In genomic region chr11:82731691-82732277, GRCh38 we compare ENCODE assay signal across 21 cellular contexts. TPM values are rescaled to one million over a fixed set of nuclear protein-coding genes. Genes with fewer than 3 reads are reported as not detected.
DNase-seq lines count a peak whose midpoint lies in the region; ATAC-seq and TF ChIP-seq lines count a peak whose summit lies in the region.
"Had no signal": no experiment of that assay in that cellular context is flagged by ENCODE, and none has a peak within 500 bp of the region (broad histone marks: within the 10 kb centered on the region; RNA-seq: fewer than 3 reads in every experiment).

No MANE protein-coding gene starts in this region.

- 17% methylated on average over 10 of the region's 11 CpGs for WGBS in HUES64
- WGBS in endodermal cell (ENCODE audit: insufficient coverage in 1 of 2, insufficient read length in 1 of 2), 2 experiments: 23 to 27% methylated on average over 6 to 9 of the region's 11 CpGs
- WGBS in smooth muscle cell (ENCODE audit: low lambda C conversion rate): 25% methylated on average over 11 of the region's 11 CpGs

- H3K9me3 Mint-ChIP-seq in endodermal cell: no peaks in the 10 kb centered on the region
- no peaks in the 10 kb centered on the region for H3K9me3 Mint-ChIP-seq in nephron progenitor cell
- H3K9me3 Mint-ChIP-seq: activated CD4-positive, alpha-beta T cell treated with anti-CD3 and anti-CD28 coated beads, Interleukin-2, amount 10 ng/mL, durations not matched to agents 7 days and 5 days had no signal

- H3K4me3 Mint-ChIP-seq in endodermal cell (peak overlapping the region; percentile 63), nephron progenitor cell (peak overlapping the region; percentile 74)
- H3K4me3 Mint-ChIP-seq: activated CD4-positive, alpha-beta T cell treated with anti-CD3 and anti-CD28 coated beads, Interleukin-2, amount 10 ng/mL, durations not matched to agents 7 days and 5 days had no signal

- H3K27ac ChIP-seq in HUES64 (ENCODE audit: low read depth, low read length) (no peak overlapping the region), endodermal cell (ENCODE audit: low read depth, low read length) (no peak overlapping the region), smooth muscle cell (ENCODE audit: low read depth) (no peak overlapping the region)
- H3K27ac ChIP-seq: 22Rv1, breast epithelium, PC-9 had no signal

- H3K79me2 ChIP-seq in smooth muscle cell (ENCODE audit: low read depth): no peaks in the 10 kb centered on the region

- DNase-seq in NCI-H748 (lab: John Stamatoyannopoulos, UW; ENCODE audit: unreplicated experiment) (peak; percentile 8), NCI-H748 treated with DMSO at 0.1 percent for 48 hours (lab: John Stamatoyannopoulos, UW) (no peak), endodermal cell (peak; percentile 61), nephron progenitor cell (no peak), smooth muscle cell (lab: John Stamatoyannopoulos, UW; ENCODE audit: unreplicated experiment) (no peak)
- no peak for DNase-seq in effector CD8-positive, alpha-beta T cell (lab: John Stamatoyannopoulos, UW)
- DNase-seq: activated CD4-positive, alpha-beta T cell treated with anti-CD3 and anti-CD28 coated beads, Interleukin-2, amount 10 ng/mL, durations not matched to agents 7 days and 5 days; GDM1; GOT3; KBM-7; left cardiac atrium; NCI-H1105 treated with DMSO at 0.1 percent for 48 hours; NCI-H446 treated with DMSO at 0.1 percent for 48 hours; PC-9; stimulated activated CD4-positive, alpha-beta T cell treated with anti-CD3 and anti-CD28 coated beads, Interleukin-4, amount 100 ng/mL, for 4 hours had no signal

- H3K27me3 ChIP-seq in HUES64 (ENCODE audit: insufficient read depth, low read length) (peaks cover 73% of the 10 kb centered on the region), endodermal cell (ENCODE audit: control insufficient read depth, insufficient read depth, low read length, poor library complexity, severe bottlenecking) (peaks cover 54% of the 10 kb centered on the region), smooth muscle cell (ENCODE audit: low read depth) (peaks cover 88% of the 10 kb centered on the region)

- H3K4me1 ChIP-seq in HUES64 (ENCODE audit: insufficient read depth, low read length): peaks cover 21% of the 10 kb centered on the region; the same call in 1 of the 2 replicates
- no peaks in the 10 kb centered on the region for H3K4me1 ChIP-seq in endodermal cell (ENCODE audit: control insufficient read depth, insufficient read depth, low read length)
- H3K4me1 ChIP-seq in smooth muscle cell (ENCODE audit: low read depth): peaks cover 5% of the 10 kb centered on the region
- H3K4me1 ChIP-seq: breast epithelium had no signal

- ATAC-seq in GM18498 (IDR thresholded peaks at IDR 0.05; ENCODE audit: unreplicated experiment): no peak
- ATAC-seq: stimulated activated memory B cell treated with anti-CD40 and anti-IgM and Interleukin-4, amounts not matched to agents 10 μg/mL and 1 μg/mL and 100 μg/mL, for 72 hours had no signal

- H3K9me3 ChIP-seq in HUES64 (ENCODE audit: insufficient read depth, low read depth, low read length) (no peaks in the 10 kb centered on the region), endodermal cell (ENCODE audit: control insufficient read depth, low read length) (no peaks in the 10 kb centered on the region), smooth muscle cell (replicated peaks; ENCODE audit: low read depth) (no peaks in the 10 kb centered on the region)
- H3K9me3 ChIP-seq: breast epithelium had no signal

- no peaks in the 10 kb centered on the region for H3K36me3 Mint-ChIP-seq in endodermal cell (ENCODE audit: low read depth)
- H3K36me3 Mint-ChIP-seq in nephron progenitor cell (ENCODE audit: low read depth): no peaks in the 10 kb centered on the region
- H3K36me3 Mint-ChIP-seq: stimulated activated memory B cell treated with anti-CD40 and anti-IgM and Interleukin-4, amounts not matched to agents 10 μg/mL and 1 μg/mL and 100 μg/mL, for 72 hours had no signal

- TF ChIP-seq CTCF in endodermal cell (conservative IDR thresholded peaks at IDR 0.05) (peak; percentile 61), nephron progenitor cell (IDR thresholded peaks at IDR 0.05) (no peak), smooth muscle cell (IDR thresholded peaks at IDR 0.05; ENCODE audit: borderline replicate concordance, insufficient read depth, poor library complexity, severe bottlenecking) (no peak)

- no peak overlapping the region for H3K9ac ChIP-seq in HUES64 (ENCODE audit: low read depth, low read length)
- H3K9ac ChIP-seq in endodermal cell (ENCODE audit: extremely low read depth, low read length, poor library complexity, severe bottlenecking): no peak overlapping the region
- H3K9ac ChIP-seq in smooth muscle cell (ENCODE audit: low read depth): no peak overlapping the region

- H3K4me1 Mint-ChIP-seq in endodermal cell (peaks cover 18% of the 10 kb centered on the region), nephron progenitor cell (peaks cover 10% of the 10 kb centered on the region)
- H3K4me1 Mint-ChIP-seq: stimulated activated memory B cell treated with anti-CD40 and anti-IgM and Interleukin-4, amounts not matched to agents 10 μg/mL and 1 μg/mL and 100 μg/mL, for 72 hours had no signal

- no peak overlapping the region for H2AFZ ChIP-seq in smooth muscle cell (ENCODE audit: low read depth)
- H2AFZ ChIP-seq: PC-9 had no signal

- H3K4me3 ChIP-seq in HUES64 (ENCODE audit: low read length) (peak overlapping the region; percentile 63), endodermal cell (ENCODE audit: low read length) (peak overlapping the region; percentile 16), smooth muscle cell (no peak overlapping the region)
- H3K4me3 ChIP-seq: PC-9 had no signal

- no peaks in the 10 kb centered on the region for H3K36me3 ChIP-seq in HUES64 (ENCODE audit: insufficient read depth, low read length)
- H3K36me3 ChIP-seq in endodermal cell (ENCODE audit: control insufficient read depth, insufficient read depth, low read length): no peaks in the 10 kb centered on the region
- H3K36me3 ChIP-seq in smooth muscle cell (ENCODE audit: low read depth): no peaks in the 10 kb centered on the region
- H3K36me3 ChIP-seq: breast epithelium had no signal

- no peaks in the 10 kb centered on the region for H4K20me1 ChIP-seq in smooth muscle cell (ENCODE audit: low read depth)

- H3K27ac Mint-ChIP-seq in endodermal cell (no peak overlapping the region), nephron progenitor cell (no peak overlapping the region)
- H3K27ac Mint-ChIP-seq: activated CD4-positive, alpha-beta T cell treated with anti-CD3 and anti-CD28 coated beads, Interleukin-2, amount 10 ng/mL, durations not matched to agents 7 days and 5 days; stimulated activated memory B cell treated with anti-CD40 and anti-IgM and Interleukin-4, amounts not matched to agents 10 μg/mL and 1 μg/mL and 100 μg/mL, for 72 hours had no signal

- H3K27me3 Mint-ChIP-seq in endodermal cell (ENCODE audit: insufficient read depth): peaks cover 88% of the 10 kb centered on the region
- H3K27me3 Mint-ChIP-seq in nephron progenitor cell (ENCODE audit: low read depth, poor library complexity): peaks cover 86% of the 10 kb centered on the region

- H3K4me2 ChIP-seq in smooth muscle cell: no peak overlapping the region
- H3K4me2 ChIP-seq: PC-9 had no signal

- no peaks in the 10 kb centered on the region for H3F3A ChIP-seq in smooth muscle cell (ENCODE audit: low read depth)

RNA-seq across cellular contexts. Expression of gene FAM181B, which starts 1.9 kb away (rescaled TPM):
- 0.85 TPM for polyA plus RNA-seq in HUES64 (2013, experiment 1 of 2)
- polyA plus RNA-seq in HUES64 (2013, experiment 2 of 2): 0.95 TPM
- total RNA-seq in endodermal cell (1 to 10 TPM; 1.5 to 4.7 TPM), smooth muscle cell (not detected in 2 replicates)
- polyA plus RNA-seq in endodermal cell (2013, experiment 1 of 2): 7.8 TPM
- 7.0 TPM for polyA plus RNA-seq in endodermal cell (2013, experiment 2 of 2)
- polyA plus RNA-seq in smooth muscle cell: not detected in 2 replicates
- total RNA-seq: activated CD4-positive, alpha-beta T cell treated with anti-CD3 and anti-CD28 coated beads, Interleukin-2, amount 10 ng/mL, durations not matched to agents 7 days and 5 days; PC-9; T-helper 1 cell treated with Interleukin-12 subunit alpha and Interleukin-12 subunit beta and Interleukin-4 antibody, amounts not matched to agents 30 ng/mL and 1 ng/mL, for 36 hours had no signal

Comparison
In these comparisons a context has a peak if more than half of its experiments do, and no peak if none do; other contexts are left out.
1. DNase-seq: peak in NCI-H748 (single experiment) and endodermal cell (single experiment); none in NCI-H748 treated with DMSO at 0.1 percent for 48 hours (single experiment), nephron progenitor cell (single experiment), effector CD8-positive, alpha-beta T cell (single experiment) and smooth muscle cell (single experiment).